ENCODE assay signal across 24 cellular contexts in genomic region chr9:31135567-31135966, GRCh38.
"Had no signal": no experiment of that assay in that cellular context is flagged by ENCODE, and none has a peak within 500 bp of the region (broad histone marks: within the 10 kb centered on the region; RNA-seq: fewer than 3 reads in every experiment).

No MANE protein-coding gene starts in this region.

- FAIRE-seq: TTC549 had no signal

- H3K4me1 Mint-ChIP-seq: activated CD4-positive, alpha-beta T cell treated with anti-CD3 and anti-CD28 coated beads, Interleukin-2, amount 10 ng/mL, durations not matched to agents 7 days and 5 days; endodermal cell; memory B cell; nephron had no signal

- H3K27me3 Mint-ChIP-seq: activated CD4-positive, alpha-beta T cell treated with anti-CD3 and anti-CD28 coated beads, Interleukin-2, amount 10 ng/mL, durations not matched to agents 7 days and 5 days; activated CD8-positive, alpha-beta T cell treated with anti-CD3 and anti-CD28 coated beads for 36 hours; activated naive CD4-positive, alpha-beta T cell treated with anti-CD3 and anti-CD28 coated beads, Interleukin-2, amount 50 U/mL, for 24 hours; memory B cell; stimulated activated naive CD8-positive, alpha-beta T cell treated with anti-CD3 and anti-CD28 coated beads, Interleukin-15, Interleukin-2, amounts not matched to agents 100 ng/mL and 50 ng/mL, for 24 hours had no signal

- H3K36me3 Mint-ChIP-seq: activated naive CD4-positive, alpha-beta T cell treated with anti-CD3 and anti-CD28 coated beads, Interleukin-2, amount 50 U/mL, for 24 hours; memory B cell had no signal

- H3K4me3 Mint-ChIP-seq: activated CD4-positive, alpha-beta T cell treated with anti-CD3 and anti-CD28 coated beads, Interleukin-2, amount 10 ng/mL, durations not matched to agents 7 days and 5 days; activated CD8-positive, alpha-beta T cell treated with anti-CD3 and anti-CD28 coated beads for 36 hours; activated naive CD4-positive, alpha-beta T cell treated with anti-CD3 and anti-CD28 coated beads, Interleukin-2, amount 50 U/mL, for 24 hours; endodermal cell; memory B cell; nephron; stimulated activated naive CD8-positive, alpha-beta T cell treated with anti-CD3 and anti-CD28 coated beads, Interleukin-15, Interleukin-2, amounts not matched to agents 100 ng/mL and 50 ng/mL, for 24 hours; T-helper 2 cell treated with Interferon-gamma antibody and Interleukin-4, amounts not matched to agents 5 μg/mL and 100 μg/mL, for 36 hours had no signal

- H3K27me3 ChIP-seq: ascending aorta, neutrophil, thyroid gland had no signal

- H3K4me3 ChIP-seq: ascending aorta, thyroid gland had no signal

- H3K9me3 Mint-ChIP-seq: activated CD8-positive, alpha-beta T cell treated with anti-CD3 and anti-CD28 coated beads for 36 hours; activated naive CD4-positive, alpha-beta T cell treated with anti-CD3 and anti-CD28 coated beads, Interleukin-2, amount 50 U/mL, for 24 hours; endodermal cell; memory B cell; stimulated activated naive CD8-positive, alpha-beta T cell treated with anti-CD3 and anti-CD28 coated beads, Interleukin-15, Interleukin-2, amounts not matched to agents 100 ng/mL and 50 ng/mL, for 24 hours had no signal

- H3K79me2 ChIP-seq: parathyroid adenoma had no signal

- DNase-seq: activated CD4-positive, alpha-beta T cell treated with anti-CD3 and anti-CD28 coated beads, Interleukin-2, amount 10 ng/mL, durations not matched to agents 7 days and 5 days; activated CD4-positive, CD25-positive, alpha-beta regulatory T cell treated with anti-CD3 and anti-CD28 coated beads, Interleukin-2, amount 50 U/mL, for 72 hours; activated CD8-positive, alpha-beta T cell treated with anti-CD3 and anti-CD28 coated beads for 36 hours; activated gamma-delta T cell treated with Interleukin-2 at 50 U/mL for 16 hours; cerebellar nuclear complex; cortex of kidney; endodermal cell; hippocampal formation; left ventricle myocardium superior; right cardiac atrium; stimulated activated CD4-positive, alpha-beta T cell treated with anti-CD3 and anti-CD28 coated beads, Interleukin-1b, Interleukin-23, amount 100 ng/mL, for 48 hours; substantia nigra; SW 1271; thyroid gland; WERI-Rb-1 had no signal

- ATAC-seq: activated CD8-positive, alpha-beta T cell treated with anti-CD3 and anti-CD28 coated beads for 36 hours; left ventricle myocardium superior; right cardiac atrium had no signal

- H3K27ac ChIP-seq: ascending aorta, neutrophil, parathyroid adenoma, thyroid gland, WERI-Rb-1 had no signal

- H3K4me1 ChIP-seq: ascending aorta, parathyroid adenoma, thyroid gland had no signal

- H3K9ac ChIP-seq: parathyroid adenoma had no signal

- H3K36me3 ChIP-seq: ascending aorta, neutrophil, thyroid gland, WERI-Rb-1 had no signal

- H3K27ac Mint-ChIP-seq: activated CD4-positive, alpha-beta T cell treated with anti-CD3 and anti-CD28 coated beads, Interleukin-2, amount 10 ng/mL, durations not matched to agents 7 days and 5 days; activated CD8-positive, alpha-beta T cell treated with anti-CD3 and anti-CD28 coated beads for 36 hours; activated naive CD4-positive, alpha-beta T cell treated with anti-CD3 and anti-CD28 coated beads, Interleukin-2, amount 50 U/mL, for 24 hours; endodermal cell; memory B cell; nephron; stimulated activated naive CD8-positive, alpha-beta T cell treated with anti-CD3 and anti-CD28 coated beads, Interleukin-15, Interleukin-2, amounts not matched to agents 100 ng/mL and 50 ng/mL, for 24 hours; T-helper 2 cell treated with Interferon-gamma antibody and Interleukin-4, amounts not matched to agents 5 μg/mL and 100 μg/mL, for 36 hours had no signal

- H2AFZ ChIP-seq: parathyroid adenoma had no signal

- H3K9me3 ChIP-seq: ascending aorta, neutrophil, thyroid gland had no signal
